8 cellular contexts compared by ENCODE assay signal in the genomic region with DNA sequence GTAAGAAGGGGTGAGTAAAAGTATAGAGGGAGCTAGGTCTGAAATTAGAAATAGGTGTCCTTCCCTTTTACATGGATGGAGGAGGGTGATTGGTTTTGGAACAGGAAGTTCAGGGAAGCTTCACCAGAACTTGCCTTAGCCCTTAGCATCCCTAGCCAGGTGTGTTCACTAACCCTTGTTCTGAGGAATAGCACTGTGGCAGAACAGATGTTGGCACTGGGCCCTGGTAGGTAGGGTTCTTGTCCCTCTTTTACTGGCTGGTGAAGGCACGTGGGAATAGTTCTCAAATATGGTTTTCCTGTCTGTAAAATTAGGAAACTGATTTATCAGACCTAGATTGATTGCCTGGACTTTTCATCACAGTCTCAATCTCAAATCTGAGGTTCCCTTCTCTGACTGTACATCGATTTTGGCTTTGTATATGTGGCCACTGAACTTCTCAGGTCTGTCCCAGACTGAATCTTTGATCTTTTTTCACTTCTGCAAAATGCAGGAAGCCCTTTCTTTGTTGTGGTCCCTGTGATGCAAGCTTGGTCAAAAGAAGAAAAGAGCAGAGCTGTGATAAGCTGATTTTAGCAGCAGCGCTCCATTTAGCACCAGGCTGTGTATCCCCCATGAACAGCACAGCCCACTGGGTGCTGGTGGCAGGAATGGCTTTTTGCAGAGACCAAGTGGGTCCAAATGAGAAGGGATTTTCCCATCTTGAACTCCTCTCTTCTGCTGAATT.
DNase-seq lines count a peak whose midpoint lies in the region; ATAC-seq and TF ChIP-seq lines count a peak whose summit lies in the region.

No MANE protein-coding gene starts in this region.

- intact Hi-C loops in cardiac septum (cut with DNase I): no loop called here
- intact Hi-C loops in left colon (cut with DNase I, micrococcal nuclease): no loop called here

- no peak overlapping the region for H3K4me3 Mint-ChIP-seq in effector memory CD8-positive, alpha-beta T cell

- H3K36me3 Mint-ChIP-seq in effector memory CD8-positive, alpha-beta T cell (ENCODE audit: insufficient read depth): no peaks in the 10 kb centered on the region

- peaks cover 6 to 8% of the 10 kb centered on the region in 2 donors for H3K27me3 Mint-ChIP-seq in effector memory CD8-positive, alpha-beta T cell

- no peak for DNase-seq in effector memory CD8-positive, alpha-beta T cell
- DNase-seq in cardiac septum (ENCODE audit: low spot score): no peak
- no peak for DNase-seq in left colon
- no peak for DNase-seq in erythroblast (lab: John Stamatoyannopoulos, UW)
- DNase-seq in HEK293T (ENCODE audit: extremely low spot score): no peak

- TF ChIP-seq POLR2A in erythroblast (IDR thresholded peaks at IDR 0.05; ENCODE audit: low read length): no peak

- CTCF ChIA-PET in HEK293T (lab: Yijun Ruan, JAX): interaction anchor here (0.6 kb wide), 1 partner anchor 22 kb away, joined by 5 read pairs; no protein-coding TSS in a partner anchor

- peak; percentile 92 for ATAC-seq in GM18508 (IDR thresholded peaks at IDR 0.05; ENCODE audit: insufficient read depth, unreplicated experiment)
- peak; percentile 84 for ATAC-seq in GM21515 (IDR thresholded peaks at IDR 0.05; ENCODE audit: unreplicated experiment)
- ATAC-seq in HG03439 (IDR thresholded peaks at IDR 0.05; ENCODE audit: unreplicated experiment): peak; percentile 95
- peak; percentile 58 for ATAC-seq in effector memory CD8-positive, alpha-beta T cell (replicated peaks)
- ATAC-seq in left colon: no peak

- POLR2A ChIA-PET in HEK293T (lab: Yijun Ruan, JAX): no interaction called here

- peaks cover 2 to 4% of the 10 kb centered on the region in 2 donors for H3K4me1 Mint-ChIP-seq in effector memory CD8-positive, alpha-beta T cell (ENCODE audit: low read depth in 2 of 2)

- no peak overlapping the region for H3K27ac Mint-ChIP-seq in effector memory CD8-positive, alpha-beta T cell

- no peaks in the 10 kb centered on the region for H3K9me3 Mint-ChIP-seq in effector memory CD8-positive, alpha-beta T cell

TF ChIP-seq in HEK293T, 16 proteins besides CTCF, POLR2A, EP300 and RAD21:
- TF ChIP-seq, protein P1, sequence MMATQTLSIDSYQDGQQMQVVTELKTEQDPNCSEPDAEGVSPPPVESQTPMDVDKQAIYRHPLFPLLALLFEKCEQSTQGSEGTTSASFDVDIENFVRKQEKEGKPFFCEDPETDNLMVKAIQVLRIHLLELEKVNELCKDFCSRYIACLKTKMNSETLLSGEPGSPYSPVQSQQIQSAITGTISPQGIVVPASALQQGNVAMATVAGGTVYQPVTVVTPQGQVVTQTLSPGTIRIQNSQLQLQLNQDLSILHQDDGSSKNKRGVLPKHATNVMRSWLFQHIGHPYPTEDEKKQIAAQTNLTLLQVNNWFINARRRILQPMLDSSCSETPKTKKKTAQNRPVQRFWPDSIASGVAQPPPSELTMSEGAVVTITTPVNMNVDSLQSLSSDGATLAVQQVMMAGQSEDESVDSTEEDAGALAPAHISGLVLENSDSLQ (IDR thresholded peaks at IDR 0.05): no peak
- no peak for TF ChIP-seq SUZ12 (IDR thresholded peaks at IDR 0.05)
- TF ChIP-seq LEF1 (IDR thresholded peaks at IDR 0.05; ENCODE audit: borderline replicate concordance): no peak
- no peak for TF ChIP-seq FOXK2 (IDR thresholded peaks at IDR 0.05)
- TF ChIP-seq L3MBTL2 (conservative IDR thresholded peaks at IDR 0.05): no peak
- TF ChIP-seq CTBP1 (IDR thresholded peaks at IDR 0.05; ENCODE audit: borderline replicate concordance): no peak
- no peak for TF ChIP-seq FOXM1 (IDR thresholded peaks at IDR 0.05; ENCODE audit: borderline replicate concordance)
- TF ChIP-seq TARDBP (IDR thresholded peaks at IDR 0.05): no peak
- no peak for TF ChIP-seq FOXA1 (IDR thresholded peaks at IDR 0.05)
- TF ChIP-seq NFRKB (IDR thresholded peaks at IDR 0.05): no peak
- no peak for TF ChIP-seq ZNF384 (IDR thresholded peaks at IDR 0.05)
- no peak for TF ChIP-seq HDGF (IDR thresholded peaks at IDR 0.05; ENCODE audit: borderline replicate concordance)
- TF ChIP-seq BHLHE40 (IDR thresholded peaks at IDR 0.05; ENCODE audit: borderline replicate concordance): no peak
- TF ChIP-seq ARNT (IDR thresholded peaks at IDR 0.05): no peak
- no peak for TF ChIP-seq ELF4 (IDR thresholded peaks at IDR 0.05)
